ENCODE assay signal across 1 cellular context in the genomic region with DNA sequence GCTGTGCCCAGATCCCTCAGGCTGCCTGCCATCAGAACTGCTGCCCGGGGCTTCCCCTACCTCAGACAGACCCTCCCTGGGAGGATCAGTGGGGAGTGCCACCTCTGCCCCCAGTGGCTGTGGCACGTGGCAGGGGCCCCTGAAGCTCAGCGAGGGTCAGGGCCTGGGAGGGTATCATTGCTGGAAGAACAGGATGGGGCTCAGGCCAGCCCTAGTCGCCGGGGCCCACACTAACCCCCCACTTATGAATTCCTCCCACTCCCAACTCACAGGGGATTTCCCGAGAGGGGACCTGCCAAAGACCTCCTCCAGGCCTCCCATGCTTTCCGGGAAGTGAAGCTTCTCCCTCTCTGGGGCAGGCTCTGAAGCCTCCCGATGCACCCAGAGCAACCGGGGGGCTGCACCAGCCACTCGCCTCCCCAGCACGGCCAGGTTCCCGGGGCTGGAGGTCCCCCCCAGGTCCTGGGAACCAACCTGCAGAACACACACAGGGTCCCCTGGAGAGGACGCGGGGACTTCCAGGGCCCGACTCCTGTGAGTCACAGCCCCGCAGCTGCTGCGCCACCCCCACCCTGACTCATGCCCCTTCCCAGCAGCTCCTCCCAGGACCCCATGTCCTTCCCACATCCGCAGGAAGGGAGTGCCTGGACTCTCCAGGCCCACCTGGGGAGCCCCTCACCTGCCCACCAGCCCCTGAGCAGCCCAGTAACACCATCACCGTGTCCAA.
TF ChIP-seq lines count a peak whose summit lies in the region.

No MANE protein-coding gene starts in this region.

TF ChIP-seq in endothelial cell of umbilical vein, 7 proteins besides CTCF, POLR2A, EP300 and RAD21:
- TF ChIP-seq JUN (IDR thresholded peaks at IDR 0.05; ENCODE audit: borderline replicate concordance, insufficient read depth, insufficient read length, low read depth): peak; percentile 54
- no peak for TF ChIP-seq MYC (IDR thresholded peaks at IDR 0.05; ENCODE audit: low read depth, low read length)
- TF ChIP-seq FOS (IDR thresholded peaks at IDR 0.05; ENCODE audit: borderline replicate concordance, insufficient read depth, low read length): peak; percentile 92
- TF ChIP-seq POLR2AphosphoS5 (IDR thresholded peaks at IDR 0.05; ENCODE audit: insufficient read depth, low read depth, low read length): peak; percentile 90
